ENCODE assay signal across 11 cellular contexts in genomic region chr3:43001094-43001553, GRCh38.
DNase-seq lines count a peak whose midpoint lies in the region; ATAC-seq and TF ChIP-seq lines count a peak whose summit lies in the region.
"Had no signal": no experiment of that assay in that cellular context is flagged by ENCODE, and none has a peak within 500 bp of the region (broad histone marks: within the 10 kb centered on the region; RNA-seq: fewer than 3 reads in every experiment).

No MANE protein-coding gene starts in this region.

- no peak overlapping the region for H3K4me3 ChIP-seq in fibroblast of mammary gland (ENCODE audit: control insufficient read depth, low read depth, low read length)
- peak overlapping the region; percentile 28 to 42 for H3K4me3 ChIP-seq in tibial artery

- intact Hi-C loops in tibial artery (cut with DNase I; ENCODE audit: low total_unique reads): no loop called here

- no peak for ATAC-seq in GM19035 (IDR thresholded peaks at IDR 0.05; ENCODE audit: unreplicated experiment)
- no peak for ATAC-seq in HG03442 (IDR thresholded peaks at IDR 0.05; ENCODE audit: unreplicated experiment)
- ATAC-seq: stimulated activated naive B cell treated with anti-CD40 and anti-IgM and Interleukin-4, amounts not matched to agents 10 μg/mL and 1 μg/mL and 100 μg/mL, for 72 hours had no signal

- DNase-seq in fibroblast of mammary gland (ENCODE audit: low read depth): peak; percentile 98
- DNase-seq in middle frontal gyrus (ENCODE audit: extremely low spot score, low spot score): peak; percentile 20
- DNase-seq in tibial artery: peak; percentile 94 to 98
- DNase-seq in SHP77 (lab: John Stamatoyannopoulos, UW): no peak
- no peak for DNase-seq in activated T-cell treated with anti-CD3 and anti-CD28 coated beads, Interleukin-2, amount 50 U/mL, for 48 hours
- DNase-seq: central memory CD4-positive, alpha-beta T cell; NCI-H774; stimulated activated naive B cell treated with anti-CD40 and anti-IgM and Interleukin-4, amounts not matched to agents 10 μg/mL and 1 μg/mL and 100 μg/mL, for 72 hours had no signal

- no peaks in the 10 kb centered on the region for H3K9me3 ChIP-seq in tibial artery

- H3K36me3 ChIP-seq in tibial artery: no peaks in the 10 kb centered on the region

- H3K4me1 ChIP-seq in tibial artery: peaks cover 0 to 69% (median 59%) of the 10 kb centered on the region in 4 donors

- TF ChIP-seq CTCF in VCaP (conservative IDR thresholded peaks at IDR 0.05): no peak
- TF ChIP-seq CTCF in fibroblast of mammary gland (conservative IDR thresholded peaks at IDR 0.05; ENCODE audit: control insufficient read depth, insufficient read depth, low read depth, low read length): no peak
- no peak for TF ChIP-seq CTCF in tibial artery (IDR thresholded peaks at IDR 0.05)

- H3K27ac ChIP-seq in VCaP (peak overlapping the region; percentile 46), tibial artery (peak overlapping the region; percentile 90 to 91)

- no peaks in the 10 kb centered on the region for H3K27me3 ChIP-seq in tibial artery

Comparison
In these comparisons a context has a peak if more than half of its experiments do, and no peak if none do; other contexts are left out.
1. DNase-seq: peak in fibroblast of mammary gland (single experiment), middle frontal gyrus (single experiment) and tibial artery (2 of 2); none in SHP77 (0 of 2) and activated T-cell treated with anti-CD3 and anti-CD28 coated beads, Interleukin-2, amount 50 U/mL, for 48 hours (0 of 2).